ENCODE assay signal across 24 cellular contexts in genomic region chr3:117226932-117227331, GRCh38.
"Had no signal": no experiment of that assay in that cellular context is flagged by ENCODE, and none has a peak within 500 bp of the region (broad histone marks: within the 10 kb centered on the region; RNA-seq: fewer than 3 reads in every experiment).

No MANE protein-coding gene starts in this region.

- H3K4me3 ChIP-seq: colonic mucosa, gastroesophageal sphincter, right lobe of liver, skin epidermis, uterus had no signal

- DNase-seq: activated CD4-positive, alpha-beta T cell treated with anti-CD3 and anti-CD28 coated beads for 48 hours; activated CD4-positive, alpha-beta T cell treated with anti-CD3 and anti-CD28 coated beads, Interleukin-2, amount 50 U/mL, for 48 hours; activated CD8-positive, alpha-beta memory T cell treated with anti-CD3 and anti-CD28 coated beads for 24 hours; activated effector memory CD4-positive, alpha-beta T cell treated with Interleukin-2 at 50 U/mL for 16 hours; activated naive CD4-positive, alpha-beta T cell treated with Interleukin-2 at 50 U/mL for 16 hours; anterior cingulate cortex; colonic mucosa; effector CD8-positive, alpha-beta T cell; erythroblast; head of caudate nucleus; hippocampal formation; immature natural killer cell; kidney; left colon; mammary epithelial cell; right lobe of liver; stimulated activated CD4-positive, alpha-beta T cell treated with anti-CD3 and anti-CD28 coated beads, Interleukin-4, amount 100 ng/mL, for 24 hours; T1000; uterus; WERI-Rb-1 had no signal

- H3K27me3 ChIP-seq: colonic mucosa, gastroesophageal sphincter, right lobe of liver, uterus had no signal

- ATAC-seq: activated CD4-positive, CD25-positive, alpha-beta regulatory T cell treated with anti-CD3 and anti-CD28 coated beads, Interleukin-2, amount 50 U/mL, for 24 hours; gastroesophageal sphincter; left colon; right lobe of liver; stimulated activated effector memory CD8-positive, alpha-beta T cell treated with anti-CD3 and anti-CD28 coated beads, Interleukin-12 subunit alpha, Interleukin-12 subunit beta, amount 100 ng/mL, for 72 hours had no signal

- H3K27ac ChIP-seq: colonic mucosa, gastroesophageal sphincter, right lobe of liver, skin epidermis, uterus, WERI-Rb-1 had no signal

- H3K36me3 ChIP-seq: colonic mucosa, gastroesophageal sphincter, right lobe of liver, uterus, WERI-Rb-1 had no signal

- H3K4me1 ChIP-seq: colonic mucosa, gastroesophageal sphincter, right lobe of liver, uterus had no signal

- H3K9me3 ChIP-seq: colonic mucosa, gastroesophageal sphincter, right lobe of liver, uterus had no signal
